In the genomic region with DNA sequence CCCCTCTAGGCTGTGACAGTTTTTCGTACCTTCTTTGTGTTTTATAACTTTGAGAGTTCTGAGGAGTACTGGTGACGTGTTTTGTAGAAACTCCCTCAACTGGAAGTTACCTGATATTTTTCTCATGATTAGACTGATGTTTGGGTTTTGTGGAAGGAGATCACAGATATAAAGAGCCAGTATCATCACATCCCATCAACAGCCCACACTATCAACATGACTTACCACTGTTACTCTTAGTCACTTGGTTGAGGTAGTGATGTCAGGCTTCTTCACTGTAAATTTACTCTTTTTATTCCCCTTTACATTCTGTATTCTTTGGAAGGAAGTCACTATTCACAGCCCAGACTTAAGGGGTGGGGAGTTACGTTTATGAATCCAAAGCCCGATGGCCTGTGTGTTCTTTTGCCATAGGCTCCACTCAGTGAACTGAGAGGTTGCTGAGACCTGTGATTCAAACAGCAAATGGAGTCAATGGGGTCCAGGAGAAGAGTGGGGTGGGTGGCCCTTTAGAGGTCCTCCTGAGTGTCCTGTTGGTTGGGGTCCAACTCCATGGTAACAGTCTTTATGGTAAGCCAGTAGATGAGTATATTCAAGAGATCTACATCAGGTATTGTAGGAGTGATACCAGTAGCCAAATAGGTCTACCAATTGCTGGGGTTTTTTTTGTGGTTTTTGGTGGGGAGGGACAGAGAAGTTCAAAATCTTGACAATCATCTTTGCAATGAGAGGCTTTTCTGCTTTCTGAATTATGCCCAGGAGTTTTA, we compare ENCODE assay signal across 27 cellular contexts. TPM values are rescaled to one million over a fixed set of nuclear protein-coding genes. Genes with fewer than 3 reads are reported as not detected.
DNase-seq lines count a peak whose midpoint lies in the region; ATAC-seq, FAIRE-seq and TF ChIP-seq lines count a peak whose summit lies in the region.
"Had no signal": no experiment of that assay in that cellular context is flagged by ENCODE, and none has a peak within 500 bp of the region (broad histone marks: within the 10 kb centered on the region; RNA-seq: fewer than 3 reads in every experiment).

No MANE protein-coding gene starts in this region.

- H3K9ac ChIP-seq in GM12878 (ENCODE audit: control insufficient read depth, insufficient read depth, low read length) = no peak overlapping the region
- no peak overlapping the region for H3K9ac ChIP-seq in smooth muscle cell (ENCODE audit: low read depth)
- H3K9ac ChIP-seq: BLaER1 had no signal

- H3K36me3 ChIP-seq in GM12878 (ENCODE audit: control insufficient read depth in 2 of 2, insufficient read depth in 2 of 2, low read length in 1 of 2) (no peaks in the 10 kb centered on the region), smooth muscle cell (ENCODE audit: low read depth) (no peaks in the 10 kb centered on the region)
- H3K36me3 ChIP-seq: HAP-1 had no signal

- peaks cover 12% of the 10 kb centered on the region for H3K9me3 Mint-ChIP-seq in activated CD4-positive, alpha-beta T cell treated with anti-CD3 and anti-CD28 coated beads for 36 hours (ENCODE audit: low read depth)
- H3K9me3 Mint-ChIP-seq in activated CD4-positive, alpha-beta T cell treated with anti-CD3 and anti-CD28 coated beads, Interleukin-2, amount 10 ng/mL, durations not matched to agents 24 days and 14 days = no peaks in the 10 kb centered on the region
- H3K9me3 Mint-ChIP-seq in stimulated activated naive CD8-positive, alpha-beta T cell treated with anti-CD3 and anti-CD28 coated beads, Interleukin-15, amount 100 ng/mL, for 72 hours = peaks cover 5 to 14% of the 10 kb centered on the region in 2 donors

- H3K27ac ChIP-seq in GM12878 (ENCODE audit: control insufficient read depth, insufficient read depth) (no peak overlapping the region), smooth muscle cell (ENCODE audit: low read depth) (no peak overlapping the region)
- H3K27ac ChIP-seq: 22Rv1, BLaER1, C4-2B had no signal

- intact Hi-C loops in activated CD4-positive, alpha-beta T cell treated with anti-CD3 and anti-CD28 coated beads for 36 hours (cut with DNase I, micrococcal nuclease) = no loop called here
- intact Hi-C loops in activated CD4-positive, alpha-beta T cell treated with anti-CD3 and anti-CD28 coated beads, Interleukin-2, amount 10 ng/mL, durations not matched to agents 24 days and 14 days (cut with micrococcal nuclease) = no loop called here
- intact Hi-C loops in GM12878 (cut with micrococcal nuclease; ENCODE audit: unreplicated experiment) = loop anchor here (10.0 kb wide), 2 partner anchors 183 to 273 kb away; no protein-coding TSS in a partner anchor

- H3K27me3 ChIP-seq in GM12878 (replicated peaks in 1 of 2; ENCODE audit: control insufficient read depth in 2 of 2, insufficient read depth in 2 of 2, low read length in 1 of 2) (no peaks in the 10 kb centered on the region), smooth muscle cell (ENCODE audit: low read depth) (no peaks in the 10 kb centered on the region)

- DNase-seq in activated CD4-positive, alpha-beta T cell treated with anti-CD3 and anti-CD28 coated beads for 36 hours = no peak
- no peak for DNase-seq in activated CD4-positive, alpha-beta T cell treated with anti-CD3 and anti-CD28 coated beads, Interleukin-2, amount 10 ng/mL, durations not matched to agents 24 days and 14 days
- no peak for DNase-seq in stimulated activated naive CD8-positive, alpha-beta T cell treated with anti-CD3 and anti-CD28 coated beads, Interleukin-15, Interleukin-2, amounts not matched to agents 100 U/mL and 50 U/mL, for 24 hours
- no peak for DNase-seq in stimulated activated naive CD8-positive, alpha-beta T cell treated with anti-CD3 and anti-CD28 coated beads, Interleukin-15, amount 100 ng/mL, for 72 hours
- DNase-seq in GM12878 (ENCODE audit: low read depth, low spot score) = no peak
- DNase-seq in urothelium cell line (ENCODE audit: low spot score) = no peak
- DNase-seq in NCI-H2029 treated with DMSO at 0.1 percent for 48 hours (lab: John Stamatoyannopoulos, UW) = no peak
- DNase-seq in smooth muscle cell (lab: John Stamatoyannopoulos, UW; ENCODE audit: unreplicated experiment) = no peak
- DNase-seq: CD4-positive, alpha-beta T cell; CD8-positive, alpha-beta memory T cell; DMS 273 treated with DMSO at 0.1 percent for 48 hours; DMS79; GF-D8; HFFc6 had no signal

- WGBS in GM12878 (ENCODE audit: insufficient coverage, insufficient replicate concordance, low lambda C conversion rate, missing lambda C conversion rate) = 50% methylated on average over 4 of the region's 4 CpGs
- WGBS in smooth muscle cell (ENCODE audit: low lambda C conversion rate) = 83% methylated on average over 4 of the region's 4 CpGs

- in situ Hi-C loops in GM12878 (cut with MboI) = loop anchor here (5.0 to 10.0 kb wide), 2 partner anchors 436 to 503 kb away; partner anchors contain the start of gene STX3

- no peak for TF ChIP-seq EP300 in GM12878 (IDR thresholded peaks at IDR 0.05; ENCODE audit: borderline replicate concordance in 1 of 2, control insufficient read depth in 1 of 2, low read depth in 2 of 2, low read length in 2 of 2)

- H2AFZ ChIP-seq in GM12878 (ENCODE audit: control insufficient read depth, low read depth, low read length) = no peak overlapping the region
- no peak overlapping the region for H2AFZ ChIP-seq in smooth muscle cell (ENCODE audit: low read depth)
- H2AFZ ChIP-seq: GM23338 had no signal

- TF ChIP-seq POLR2A in GM12878 (IDR thresholded peaks at IDR 0.05; ENCODE audit: low read depth, low read length) = no peak

- no peak for TF ChIP-seq RAD21 in GM12878 (IDR thresholded peaks at IDR 0.05; ENCODE audit: insufficient read depth, low read depth, low read length)

- ATAC-seq in activated CD4-positive, alpha-beta T cell treated with anti-CD3 and anti-CD28 coated beads for 36 hours = peak; percentile 42
- peak; percentile 28 for ATAC-seq in stimulated activated naive CD8-positive, alpha-beta T cell treated with anti-CD3 and anti-CD28 coated beads, Interleukin-15, Interleukin-2, amounts not matched to agents 100 U/mL and 50 U/mL, for 24 hours
- no peak for ATAC-seq in stimulated activated naive CD8-positive, alpha-beta T cell treated with anti-CD3 and anti-CD28 coated beads, Interleukin-15, amount 100 ng/mL, for 72 hours
- no peak for ATAC-seq in GM12878
- ATAC-seq: GM23338 had no signal

- H3K79me2 ChIP-seq in GM12878 (ENCODE audit: control insufficient read depth, insufficient read depth, low read length) (no peaks in the 10 kb centered on the region), smooth muscle cell (ENCODE audit: low read depth) (no peaks in the 10 kb centered on the region)

- H3K9me3 ChIP-seq in GM12878 (replicated peaks; ENCODE audit: control insufficient read depth, insufficient read depth, low read length) (peaks cover 11% of the 10 kb centered on the region; the same call in 2 of the 3 replicates), smooth muscle cell (replicated peaks; ENCODE audit: low read depth) (no peaks in the 10 kb centered on the region)

- H3K4me3 ChIP-seq in GM12878 (no peak overlapping the region), smooth muscle cell (no peak overlapping the region)
- H3K4me3 ChIP-seq: BLaER1, GM23338, HAP-1 had no signal

- POLR2A ChIA-PET in activated CD4-positive, alpha-beta T cell treated with anti-CD3 and anti-CD28 coated beads for 36 hours (lab: Charles Lee) = no interaction called here
- POLR2A ChIA-PET in GM12878 (lab: Charles Lee) = no interaction called here

- BruUV-seq in GM12878 (replicated peaks; lab: Mats Ljungman, UMichigan) = no TSS peak

- H4K20me1 ChIP-seq in GM12878 (ENCODE audit: control insufficient read depth, insufficient read depth) (no peaks in the 10 kb centered on the region), smooth muscle cell (ENCODE audit: low read depth) (no peaks in the 10 kb centered on the region)
- H4K20me1 ChIP-seq: BLaER1 had no signal

- no peak overlapping the region for H3K4me3 Mint-ChIP-seq in activated CD4-positive, alpha-beta T cell treated with anti-CD3 and anti-CD28 coated beads for 36 hours
- H3K4me3 Mint-ChIP-seq in activated CD4-positive, alpha-beta T cell treated with anti-CD3 and anti-CD28 coated beads, Interleukin-2, amount 10 ng/mL, durations not matched to agents 24 days and 14 days = no peak overlapping the region
- no peak overlapping the region for H3K4me3 Mint-ChIP-seq in stimulated activated naive CD8-positive, alpha-beta T cell treated with anti-CD3 and anti-CD28 coated beads, Interleukin-15, amount 100 ng/mL, for 72 hours
- H3K4me3 Mint-ChIP-seq: B cell; CD4-positive, alpha-beta T cell; CD8-positive, alpha-beta memory T cell; GM23338; HFFc6 had no signal

- peaks cover 9% of the 10 kb centered on the region for H3K27me3 Mint-ChIP-seq in activated CD4-positive, alpha-beta T cell treated with anti-CD3 and anti-CD28 coated beads for 36 hours
- peaks cover 4% of the 10 kb centered on the region for H3K27me3 Mint-ChIP-seq in activated CD4-positive, alpha-beta T cell treated with anti-CD3 and anti-CD28 coated beads, Interleukin-2, amount 10 ng/mL, durations not matched to agents 24 days and 14 days
- peaks cover 24% of the 10 kb centered on the region for H3K27me3 Mint-ChIP-seq in stimulated activated naive CD8-positive, alpha-beta T cell treated with anti-CD3 and anti-CD28 coated beads, Interleukin-15, amount 100 ng/mL, for 72 hours

- CTCF ChIA-PET in activated CD4-positive, alpha-beta T cell treated with anti-CD3 and anti-CD28 coated beads for 36 hours (lab: Charles Lee) = no interaction called here
- CTCF ChIA-PET in GM12878 (lab: Yijun Ruan, JAX) = no interaction called here

- peaks cover 4% of the 10 kb centered on the region for H3K36me3 Mint-ChIP-seq in activated CD4-positive, alpha-beta T cell treated with anti-CD3 and anti-CD28 coated beads for 36 hours (ENCODE audit: low read depth)
- H3K36me3 Mint-ChIP-seq in activated CD4-positive, alpha-beta T cell treated with anti-CD3 and anti-CD28 coated beads, Interleukin-2, amount 10 ng/mL, durations not matched to agents 24 days and 14 days (ENCODE audit: low read depth) = no peaks in the 10 kb centered on the region
- H3K36me3 Mint-ChIP-seq: CD8-positive, alpha-beta memory T cell had no signal

- no peak overlapping the region for H3K4me2 ChIP-seq in GM12878 (ENCODE audit: control insufficient read depth, insufficient read depth)
- H3K4me2 ChIP-seq in smooth muscle cell = no peak overlapping the region
- H3K4me2 ChIP-seq: BLaER1, GM23338 had no signal

- RAD21 ChIA-PET in GM12878 (lab: Charles Lee; ENCODE audit: unreplicated experiment) = no interaction called here

- no peaks in the 10 kb centered on the region for H3F3A ChIP-seq in smooth muscle cell (ENCODE audit: low read depth)

- peaks cover 2% of the 10 kb centered on the region for H3K4me1 Mint-ChIP-seq in activated CD4-positive, alpha-beta T cell treated with anti-CD3 and anti-CD28 coated beads for 36 hours
- H3K4me1 Mint-ChIP-seq in activated CD4-positive, alpha-beta T cell treated with anti-CD3 and anti-CD28 coated beads, Interleukin-2, amount 10 ng/mL, durations not matched to agents 24 days and 14 days = no peaks in the 10 kb centered on the region
- no peaks in the 10 kb centered on the region for H3K4me1 Mint-ChIP-seq in stimulated activated naive CD8-positive, alpha-beta T cell treated with anti-CD3 and anti-CD28 coated beads, Interleukin-15, amount 100 ng/mL, for 72 hours
- H3K4me1 Mint-ChIP-seq: B cell; CD8-positive, alpha-beta memory T cell; GM23338 had no signal

- H3K4me1 ChIP-seq in GM12878 (ENCODE audit: control insufficient read depth, insufficient read depth, low read length) (no peaks in the 10 kb centered on the region), smooth muscle cell (ENCODE audit: low read depth) (no peaks in the 10 kb centered on the region)
- H3K4me1 ChIP-seq: BLaER1, HAP-1 had no signal

- SMC1A ChIA-PET in GM12878 (lab: Charles Lee; ENCODE audit: uncharacterized antibody, unreplicated experiment) = no interaction called here

- TF ChIP-seq CTCF in GM12878 (IDR thresholded peaks at IDR 0.05 in 2 of 3, conservative IDR thresholded peaks at IDR 0.05 in 1 of 3; ENCODE audit: control insufficient read depth in 2 of 3, extremely low read depth in 1 of 3, insufficient read depth in 1 of 3, low read depth in 3 of 3, low read length in 3 of 3) = no peak
- no peak for TF ChIP-seq CTCF in smooth muscle cell (IDR thresholded peaks at IDR 0.05; ENCODE audit: borderline replicate concordance, insufficient read depth, poor library complexity, severe bottlenecking)

- FAIRE-seq in GM12878 (lab: Jason Lieb, UNC) (no peak), urothelium cell line (lab: Jason Lieb, UNC) (peak; percentile 42)
- FAIRE-seq: A204.1, D721Med, GM18507 had no signal

- no peak overlapping the region for H3K27ac Mint-ChIP-seq in activated CD4-positive, alpha-beta T cell treated with anti-CD3 and anti-CD28 coated beads for 36 hours
- no peak overlapping the region for H3K27ac Mint-ChIP-seq in activated CD4-positive, alpha-beta T cell treated with anti-CD3 and anti-CD28 coated beads, Interleukin-2, amount 10 ng/mL, durations not matched to agents 24 days and 14 days
- H3K27ac Mint-ChIP-seq in stimulated activated naive CD8-positive, alpha-beta T cell treated with anti-CD3 and anti-CD28 coated beads, Interleukin-15, amount 100 ng/mL, for 72 hours = no peak overlapping the region
- H3K27ac Mint-ChIP-seq: B cell; CD4-positive, alpha-beta T cell; CD8-positive, alpha-beta memory T cell; GM23338; HFFc6 had no signal

RNA-seq across cellular contexts. Expression of gene MS4A4E, which starts 15.2 kb away (rescaled TPM):
- not detected for total RNA-seq in activated CD4-positive, alpha-beta T cell treated with anti-CD3 and anti-CD28 coated beads for 36 hours
- total RNA-seq in activated CD4-positive, alpha-beta T cell treated with anti-CD3 and anti-CD28 coated beads, Interleukin-2, amount 10 ng/mL, durations not matched to agents 24 days and 14 days = 0.28 TPM in 1 of 2 replicates, not detected in the other
- total RNA-seq in GM12878 (2013; cell fraction: nucleolus; rRNA removed) = 0.50 TPM in 1 of 2 replicates, not detected in the other
- total RNA-seq in GM12878 (2014; rRNA removed) (0.38 and 0.45 TPM in 2 replicates), GM12878 (2014; rRNA removed; fragmentation: Illumina TruSeq; extraction: Trizol) (0.46 and 0.54 TPM in 2 replicates), GM12878 (2021) (0.72 and 0.92 TPM in 2 replicates), smooth muscle cell (not detected in 2 replicates)
- not detected for polyA plus RNA-seq in GM12878 (2011; ENCODE audit: low read depth)
- polyA plus RNA-seq in GM12878 (2011; rRNA removed) (not detected in 2 replicates), GM12878 (2014; fragmentation: Illumina TruSeq; extraction: Trizol) (0.06 TPM in 1 of 2 replicates, not detected in the other), GM12878 (2014; fragmentation: Nextera tagmentation; extraction: Ambion mirVana) (under 1 TPM; 0.22 to 0.45 TPM), GM12878 (2014; rRNA removed) (0.73 and 0.81 TPM in 2 replicates), GM12878 (2016; fragmentation: Nextera tagmentation; extraction: Ambion mirVana) (not detected), smooth muscle cell (0.26 TPM in 1 of 2 replicates, not detected in the other)
- not detected in 2 replicates for polyA plus RNA-seq in GM12878 (2011; cell fraction: cytosol; rRNA removed)
- polyA plus RNA-seq in GM12878 (2011; cell fraction: nucleus; rRNA removed) = 0.33 and 0.72 TPM in 2 replicates
- 0.13 TPM in 1 of 2 replicates, not detected in the other for polyA plus RNA-seq in GM12878 (2012)
- not detected in 2 replicates for polyA minus RNA-seq in GM12878 (2011; rRNA and poly(A)+ RNA removed)
- polyA minus RNA-seq in GM12878 (2011; cell fraction: cytosol; rRNA and poly(A)+ RNA removed) = not detected in 2 replicates
- 0.24 and 0.48 TPM in 2 replicates for polyA minus RNA-seq in GM12878 (2011; cell fraction: nucleus; rRNA and poly(A)+ RNA removed)
- total RNA-seq: CD4-positive, alpha-beta T cell; CD8-positive, alpha-beta memory T cell; Daoy; G401; GM23338; H4; HFFc6 had no signal
- polyA plus RNA-seq: AG04450; CD8-positive, alpha-beta memory T cell; GM23338 had no signal

RNA-seq across cellular contexts. Expression of gene MS4A4A, which starts 22.3 kb away (rescaled TPM):
- total RNA-seq in activated CD4-positive, alpha-beta T cell treated with anti-CD3 and anti-CD28 coated beads for 36 hours = not detected
- not detected in 2 replicates for total RNA-seq in activated CD4-positive, alpha-beta T cell treated with anti-CD3 and anti-CD28 coated beads, Interleukin-2, amount 10 ng/mL, durations not matched to agents 24 days and 14 days
- total RNA-seq in GM12878 (2013; cell fraction: nucleolus; rRNA removed) = 0.61 and 0.88 TPM in 2 replicates
- total RNA-seq in GM12878 (2014; rRNA removed) (0.27 and 0.56 TPM in 2 replicates), GM12878 (2014; rRNA removed; fragmentation: Illumina TruSeq; extraction: Trizol) (0.37 and 0.67 TPM in 2 replicates), GM12878 (2021) (0.88 and 1.2 TPM in 2 replicates), smooth muscle cell (not detected in 2 replicates)
- polyA plus RNA-seq in GM12878 (2011; ENCODE audit: low read depth) = 0.33 TPM
- polyA plus RNA-seq in GM12878 (2011; rRNA removed) (0.10 and 0.19 TPM in 2 replicates), GM12878 (2014; fragmentation: Illumina TruSeq; extraction: Trizol) (0.22 and 0.69 TPM in 2 replicates), GM12878 (2014; fragmentation: Nextera tagmentation; extraction: Ambion mirVana) (1 to 10 TPM; 1.8 to 2.4 TPM), GM12878 (2014; rRNA removed) (0.91 and 1.4 TPM in 2 replicates), GM12878 (2016; fragmentation: Nextera tagmentation; extraction: Ambion mirVana) (under 1 TPM; 0.19 to 0.24 TPM), smooth muscle cell (not detected in 2 replicates)
- 0.07 TPM in 1 of 2 replicates, not detected in the other for polyA plus RNA-seq in GM12878 (2011; cell fraction: cytosol; rRNA removed)
- 0.37 TPM in 1 of 2 replicates, not detected in the other for polyA plus RNA-seq in GM12878 (2011; cell fraction: nucleus; rRNA removed)
- polyA plus RNA-seq in GM12878 (2012) = 0.07 and 0.09 TPM in 2 replicates
- not detected in 2 replicates for polyA minus RNA-seq in GM12878 (2011; rRNA and poly(A)+ RNA removed)
- polyA minus RNA-seq in GM12878 (2011; cell fraction: cytosol; rRNA and poly(A)+ RNA removed) = not detected in 2 replicates
- not detected in 2 replicates for polyA minus RNA-seq in GM12878 (2011; cell fraction: nucleus; rRNA and poly(A)+ RNA removed)
- total RNA-seq: CD4-positive, alpha-beta T cell; Daoy; G401; GM23338; HFFc6 had no signal
- polyA plus RNA-seq: AG04450; CD8-positive, alpha-beta memory T cell; GM23338 had no signal

Comparison
In these comparisons a context has a peak if more than half of its experiments do, and no peak if none do; other contexts are left out.
1. ATAC-seq: peak in activated CD4-positive, alpha-beta T cell treated with anti-CD3 and anti-CD28 coated beads for 36 hours (single experiment) and stimulated activated naive CD8-positive, alpha-beta T cell treated with anti-CD3 and anti-CD28 coated beads, Interleukin-15, Interleukin-2, amounts not matched to agents 100 U/mL and 50 U/mL, for 24 hours (single experiment); none in stimulated activated naive CD8-positive, alpha-beta T cell treated with anti-CD3 and anti-CD28 coated beads, Interleukin-15, amount 100 ng/mL, for 72 hours (single experiment) and GM12878 (single experiment).